Comparison of ENCODE assay signal across 18 cellular contexts in the genomic region with DNA sequence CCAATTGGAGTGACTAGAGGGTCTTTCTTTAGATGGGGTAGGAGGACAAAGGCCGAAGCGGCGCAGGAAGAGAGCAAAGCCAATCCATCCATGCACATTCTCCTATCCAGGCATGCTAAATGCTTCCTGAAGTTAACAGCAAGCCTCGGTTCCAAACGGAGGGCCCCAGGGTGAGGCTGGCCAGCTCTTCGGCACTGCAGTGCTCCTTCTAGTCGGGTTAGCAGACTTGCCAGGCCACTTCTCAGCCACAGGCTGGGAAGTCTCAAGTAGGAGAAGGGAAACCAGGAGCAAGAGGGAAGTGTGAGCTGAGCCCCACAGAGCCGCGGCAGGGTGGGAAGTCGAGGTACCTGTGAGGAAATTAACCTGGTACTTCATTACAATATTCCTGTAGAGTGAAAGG.
DNase-seq lines count a peak whose midpoint lies in the region; ATAC-seq and TF ChIP-seq lines count a peak whose summit lies in the region.
"Had no signal": no experiment of that assay in that cellular context is flagged by ENCODE, and none has a peak within 500 bp of the region (broad histone marks: within the 10 kb centered on the region; RNA-seq: fewer than 3 reads in every experiment).

No MANE protein-coding gene starts in this region.

- TF ChIP-seq POLR2A in heart left ventricle (IDR thresholded peaks at IDR 0.05) (no peak), esophagus muscularis mucosa (IDR thresholded peaks at IDR 0.05; ENCODE audit: low read depth) (no peak)

- H3K4me3 ChIP-seq in heart left ventricle (peak overlapping the region in 2 of 12 donors; percentile 8), esophagus muscularis mucosa (no peak overlapping the region), neural progenitor cell (no peak overlapping the region)

- no peak overlapping the region for H3K9ac ChIP-seq in neural progenitor cell

- H3K9me3 Mint-ChIP-seq in neural progenitor cell, result no peaks in the 10 kb centered on the region
- no peaks in the 10 kb centered on the region for H3K9me3 Mint-ChIP-seq in activated CD4-positive, alpha-beta memory T cell treated with anti-CD3 and anti-CD28 coated beads, Interleukin-2, amount 10 ng/mL, durations not matched to agents 7 days and 5 days
- H3K9me3 Mint-ChIP-seq in stimulated activated effector memory CD8-positive, alpha-beta T cell treated with anti-CD3 and anti-CD28 coated beads, Interleukin-12 subunit alpha, Interleukin-12 subunit beta, amount 100 ng/mL, for 72 hours, result no peaks in the 10 kb centered on the region
- H3K9me3 Mint-ChIP-seq: activated T-cell treated with anti-CD3 and anti-CD28 coated beads, Interleukin-2, amount 50 U/mL, for 4 hours had no signal

- H3K27ac Mint-ChIP-seq in neural progenitor cell, result peak overlapping the region; percentile 91
- H3K27ac Mint-ChIP-seq in activated CD4-positive, alpha-beta memory T cell treated with anti-CD3 and anti-CD28 coated beads, Interleukin-2, amount 10 ng/mL, durations not matched to agents 7 days and 5 days, result no peak overlapping the region
- no peak overlapping the region for H3K27ac Mint-ChIP-seq in stimulated activated effector memory CD8-positive, alpha-beta T cell treated with anti-CD3 and anti-CD28 coated beads, Interleukin-12 subunit alpha, Interleukin-12 subunit beta, amount 100 ng/mL, for 72 hours
- H3K27ac Mint-ChIP-seq: activated naive CD8-positive, alpha-beta T cell; CD14-positive monocyte had no signal

- peaks cover 25% of the 10 kb centered on the region for H3F3A ChIP-seq in neural progenitor cell (ENCODE audit: low read depth)

- H3K27ac ChIP-seq in heart left ventricle (peak overlapping the region in 1 of 12 donors; percentile 34), esophagus muscularis mucosa (replicated peaks in 1 of 4) (peak overlapping the region in 3 of 4 donors; percentile 7 to 66 (median 50)), neural progenitor cell (no peak overlapping the region)
- H3K27ac ChIP-seq: heart right ventricle had no signal

- DNase-seq in left cardiac atrium (no peak), heart left ventricle (no peak), esophagus muscularis mucosa (ENCODE audit: extremely low spot score) (no peak), neural progenitor cell (ENCODE audit: low spot score) (peak; percentile 7), SW480 (ENCODE audit: low spot score) (no peak)
- no peak for DNase-seq in activated CD4-positive, alpha-beta memory T cell treated with anti-CD3 and anti-CD28 coated beads, Interleukin-2, amount 10 ng/mL, durations not matched to agents 7 days and 5 days
- no peak for DNase-seq in stimulated activated effector memory CD8-positive, alpha-beta T cell treated with anti-CD3 and anti-CD28 coated beads, Interleukin-12 subunit alpha, Interleukin-12 subunit beta, amount 100 ng/mL, for 72 hours (ENCODE audit: low spot score in 2 of 2)
- DNase-seq: activated T-cell treated with anti-CD3 and anti-CD28 coated beads, Interleukin-2, amount 50 U/mL, for 4 hours; DND-41; heart right ventricle; kidney; NCI-H1417; NCI-H2171; NCI-H774; stimulated activated CD4-positive, alpha-beta T cell treated with anti-CD3 and anti-CD28 coated beads, Interleukin-4, amount 100 ng/mL, for 1 hour had no signal

- H4K20me1 ChIP-seq in neural progenitor cell (ENCODE audit: low read depth), result no peaks in the 10 kb centered on the region

- no peaks in the 10 kb centered on the region for H3K79me2 ChIP-seq in neural progenitor cell (ENCODE audit: low read depth)

- H3K36me3 Mint-ChIP-seq in neural progenitor cell, result peaks cover 8% of the 10 kb centered on the region
- no peaks in the 10 kb centered on the region for H3K36me3 Mint-ChIP-seq in activated CD4-positive, alpha-beta memory T cell treated with anti-CD3 and anti-CD28 coated beads, Interleukin-2, amount 10 ng/mL, durations not matched to agents 7 days and 5 days (ENCODE audit: low read depth)
- no peaks in the 10 kb centered on the region for H3K36me3 Mint-ChIP-seq in stimulated activated effector memory CD8-positive, alpha-beta T cell treated with anti-CD3 and anti-CD28 coated beads, Interleukin-12 subunit alpha, Interleukin-12 subunit beta, amount 100 ng/mL, for 72 hours
- H3K36me3 Mint-ChIP-seq: activated naive CD8-positive, alpha-beta T cell; CD14-positive monocyte had no signal

- TF ChIP-seq CTCF in heart left ventricle (IDR thresholded peaks at IDR 0.05) (no peak), esophagus muscularis mucosa (IDR thresholded peaks at IDR 0.05) (no peak), neural progenitor cell (IDR thresholded peaks at IDR 0.05) (no peak)

- CTCF ChIA-PET in activated CD4-positive, alpha-beta memory T cell treated with anti-CD3 and anti-CD28 coated beads, Interleukin-2, amount 10 ng/mL, durations not matched to agents 7 days and 5 days (lab: Charles Lee), result no interaction called here

- no peak for TF ChIP-seq EP300 in esophagus muscularis mucosa (IDR thresholded peaks at IDR 0.05)

- POLR2A ChIA-PET in activated CD4-positive, alpha-beta memory T cell treated with anti-CD3 and anti-CD28 coated beads, Interleukin-2, amount 10 ng/mL, durations not matched to agents 7 days and 5 days (lab: Charles Lee), result no interaction called here

- H3K4me1 Mint-ChIP-seq in neural progenitor cell, result peaks cover 35% of the 10 kb centered on the region
- H3K4me1 Mint-ChIP-seq in activated CD4-positive, alpha-beta memory T cell treated with anti-CD3 and anti-CD28 coated beads, Interleukin-2, amount 10 ng/mL, durations not matched to agents 7 days and 5 days, result no peaks in the 10 kb centered on the region
- H3K4me1 Mint-ChIP-seq in stimulated activated effector memory CD8-positive, alpha-beta T cell treated with anti-CD3 and anti-CD28 coated beads, Interleukin-12 subunit alpha, Interleukin-12 subunit beta, amount 100 ng/mL, for 72 hours, result no peaks in the 10 kb centered on the region

- peak; percentile 14 to 38 for ATAC-seq in left cardiac atrium
- no peak for ATAC-seq in heart left ventricle
- ATAC-seq in stimulated activated effector memory CD8-positive, alpha-beta T cell treated with anti-CD3 and anti-CD28 coated beads, Interleukin-12 subunit alpha, Interleukin-12 subunit beta, amount 100 ng/mL, for 72 hours, result no peak
- ATAC-seq in GM19328 (IDR thresholded peaks at IDR 0.05; ENCODE audit: unreplicated experiment), result no peak
- ATAC-seq: activated T-cell treated with anti-CD3 and anti-CD28 coated beads, Interleukin-2, amount 50 U/mL, for 4 hours had no signal

- H3K27me3 ChIP-seq in heart left ventricle, result peaks cover 0 to 24% (median 0%) of the 10 kb centered on the region in 9 donors
- no peaks in the 10 kb centered on the region for H3K27me3 ChIP-seq in esophagus muscularis mucosa
- no peaks in the 10 kb centered on the region for H3K27me3 ChIP-seq in neural progenitor cell

- peaks cover 8% of the 10 kb centered on the region for H3K27me3 Mint-ChIP-seq in neural progenitor cell (ENCODE audit: insufficient read depth, low read depth)
- peaks cover 9% of the 10 kb centered on the region for H3K27me3 Mint-ChIP-seq in activated CD4-positive, alpha-beta memory T cell treated with anti-CD3 and anti-CD28 coated beads, Interleukin-2, amount 10 ng/mL, durations not matched to agents 7 days and 5 days

- no peaks in the 10 kb centered on the region for H3K36me3 ChIP-seq in heart left ventricle
- H3K36me3 ChIP-seq in esophagus muscularis mucosa, result no peaks in the 10 kb centered on the region
- no peaks in the 10 kb centered on the region for H3K36me3 ChIP-seq in neural progenitor cell
- H3K36me3 ChIP-seq: heart right ventricle had no signal

- 46 to 65% (median 51%) methylated on average over 10 of the region's 10 CpGs for WGBS in heart left ventricle, 4 donors
- 55% methylated on average over 10 of the region's 10 CpGs for WGBS in esophagus muscularis mucosa

- intact Hi-C loops in left cardiac atrium (cut with DNase I), result no loop called here
- intact Hi-C loops in heart left ventricle (cut with DNase I), result no loop called here
- intact Hi-C loops in esophagus muscularis mucosa (cut with DNase I), result no loop called here

- no peak overlapping the region for H3K4me2 ChIP-seq in neural progenitor cell

- H2AFZ ChIP-seq in neural progenitor cell (replicated peaks), result no peak overlapping the region

- H3K9me3 ChIP-seq in heart left ventricle (no peaks in the 10 kb centered on the region), esophagus muscularis mucosa (no peaks in the 10 kb centered on the region), neural progenitor cell (ENCODE audit: low read depth) (no peaks in the 10 kb centered on the region)
- H3K9me3 ChIP-seq: heart right ventricle had no signal

- H3K4me1 ChIP-seq in heart left ventricle, result peaks cover 7 to 27% (median 21%) of the 10 kb centered on the region in 12 donors
- peaks cover 25 to 37% (median 31%) of the 10 kb centered on the region in 4 donors for H3K4me1 ChIP-seq in esophagus muscularis mucosa
- peaks cover 20% of the 10 kb centered on the region for H3K4me1 ChIP-seq in neural progenitor cell

- H3K4me3 Mint-ChIP-seq in neural progenitor cell, result no peak overlapping the region
- no peak overlapping the region for H3K4me3 Mint-ChIP-seq in activated CD4-positive, alpha-beta memory T cell treated with anti-CD3 and anti-CD28 coated beads, Interleukin-2, amount 10 ng/mL, durations not matched to agents 7 days and 5 days
- H3K4me3 Mint-ChIP-seq in stimulated activated effector memory CD8-positive, alpha-beta T cell treated with anti-CD3 and anti-CD28 coated beads, Interleukin-12 subunit alpha, Interleukin-12 subunit beta, amount 100 ng/mL, for 72 hours, result no peak overlapping the region
- H3K4me3 Mint-ChIP-seq: activated naive CD8-positive, alpha-beta T cell; activated T-cell treated with anti-CD3 and anti-CD28 coated beads, Interleukin-2, amount 50 U/mL, for 4 hours; CD14-positive monocyte had no signal

Comparison
In these comparisons a context has a peak if more than half of its experiments do, and no peak if none do; other contexts are left out.
1. ATAC-seq: peak in left cardiac atrium (2 of 2); none in heart left ventricle (0 of 4), stimulated activated effector memory CD8-positive, alpha-beta T cell treated with anti-CD3 and anti-CD28 coated beads, Interleukin-12 subunit alpha, Interleukin-12 subunit beta, amount 100 ng/mL, for 72 hours (single experiment) and GM19328 (single experiment).